Comparison of ENCODE assay signal across 8 cellular contexts in the genomic region with DNA sequence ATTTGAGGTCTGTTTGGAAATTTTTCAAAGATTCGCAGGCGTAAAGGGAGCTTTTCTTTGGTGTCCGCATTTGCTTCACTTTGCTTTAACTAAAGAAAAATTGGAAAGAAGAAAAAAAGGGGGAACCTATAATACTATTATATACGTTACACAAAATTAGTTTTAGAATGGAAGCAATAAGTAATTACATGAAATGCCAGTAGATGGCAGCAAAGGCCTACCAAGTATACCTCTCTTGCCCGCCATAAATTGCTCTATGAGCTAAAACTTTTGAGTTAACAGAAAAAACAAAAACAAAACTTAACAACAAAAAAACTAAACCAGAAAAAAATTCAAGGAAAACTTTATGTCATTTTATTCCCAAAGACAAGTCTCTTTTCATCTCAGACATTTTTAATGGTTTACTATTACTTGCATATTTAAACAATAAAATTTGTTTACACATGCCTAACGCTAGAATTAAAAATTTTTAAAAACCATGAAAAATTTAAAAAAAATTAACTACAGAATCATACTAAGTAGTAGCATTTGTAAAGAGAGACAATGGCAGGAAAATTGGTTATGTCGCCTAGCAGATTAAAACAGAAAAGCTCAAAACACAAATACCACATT.
A peak's percentile ranks its signal among the peaks of the same experiment; 100 is the strongest.
DNase-seq lines count a peak whose midpoint lies in the region; ATAC-seq and TF ChIP-seq lines count a peak whose summit lies in the region.

No MANE protein-coding gene starts in this region.

- intact Hi-C loops in body of pancreas (cut with DNase I) (loop anchor here (10.0 kb wide), 1 partner anchor 320 kb away; no protein-coding TSS in a partner anchor), posterior vena cava (cut with DNase I) (loop anchor here in 1 of 2 donors (10.0 kb wide), 1 partner anchor 330 kb away; no protein-coding TSS in a partner anchor)

- TF ChIP-seq POLR2A in body of pancreas (IDR thresholded peaks at IDR 0.05), result no peak

- H3K27ac ChIP-seq in body of pancreas, result no peak overlapping the region

- no peaks in the 10 kb centered on the region for H3K27me3 ChIP-seq in body of pancreas

- no peaks in the 10 kb centered on the region for H3K4me1 ChIP-seq in body of pancreas

- DNase-seq in COR-L47 (lab: John Stamatoyannopoulos, UW) (peak; percentile 30), NCI-H460 (ENCODE audit: extremely low read depth, low read depth) (peak; percentile 59), body of pancreas (peak in 1 of 4 donors; percentile 10), left lobe of liver (ENCODE audit: low spot score) (no peak), epidermal melanocyte (ENCODE audit: insufficient read length, low spot score) (no peak), posterior vena cava (ENCODE audit: low spot score) (no peak)

- no peaks in the 10 kb centered on the region for H3K9me3 ChIP-seq in body of pancreas

- no peaks in the 10 kb centered on the region for H3K36me3 ChIP-seq in body of pancreas (replicated peaks in 1 of 2; ENCODE audit: insufficient read depth in 1 of 2, low read depth in 2 of 2)

- no peak overlapping the region for H3K4me3 ChIP-seq in body of pancreas

- 21 to 23% methylated on average over 7 of the region's 7 CpGs for WGBS in body of pancreas, 2 donors

- peak; percentile 88 for ATAC-seq in GM18517 (IDR thresholded peaks at IDR 0.05; ENCODE audit: unreplicated experiment)
- ATAC-seq in HG03103 (IDR thresholded peaks at IDR 0.05; ENCODE audit: low read depth, unreplicated experiment), result peak; percentile 77
- ATAC-seq in body of pancreas, result peak; percentile 50
- peak; percentile 82 for ATAC-seq in left lobe of liver

- TF ChIP-seq CTCF in body of pancreas (IDR thresholded peaks at IDR 0.05), result peak; percentile 38 to 83 (median 77)

Comparison
In these comparisons a context has a peak if more than half of its experiments do, and no peak if none do; other contexts are left out.
1. DNase-seq: peak in COR-L47 (single experiment) and NCI-H460 (single experiment); none in left lobe of liver (single experiment), epidermal melanocyte (single experiment) and posterior vena cava (single experiment).
2. Peak in every context shown above with its lines, with median percentiles within 50 percentile points of each other: ATAC-seq.